Comparison of ENCODE assay signal across 9 cellular contexts in genomic region chr6:105452924-105453756, GRCh38. TPM values are rescaled to one million over a fixed set of nuclear protein-coding genes. Genes with fewer than 3 reads are reported as not detected.
A peak's percentile ranks its signal among the peaks of the same experiment; 100 is the strongest.
DNase-seq lines count a peak whose midpoint lies in the region.
"Had no signal": no experiment of that assay in that cellular context is flagged by ENCODE, and none has a peak within 500 bp of the region (broad histone marks: within the 10 kb centered on the region; RNA-seq: fewer than 3 reads in every experiment).

No MANE protein-coding gene starts in this region.

- no peak overlapping the region for H3K27ac Mint-ChIP-seq in activated CD4-positive, alpha-beta T cell treated with anti-CD3 and anti-CD28 coated beads, Interleukin-2, amount 10 ng/mL, durations not matched to agents 7 days and 5 days

- H3K27me3 Mint-ChIP-seq in activated CD4-positive, alpha-beta T cell treated with anti-CD3 and anti-CD28 coated beads, Interleukin-2, amount 10 ng/mL, durations not matched to agents 7 days and 5 days, result peaks cover 9% of the 10 kb centered on the region

- H3K36me3 Mint-ChIP-seq in activated CD4-positive, alpha-beta T cell treated with anti-CD3 and anti-CD28 coated beads, Interleukin-2, amount 10 ng/mL, durations not matched to agents 7 days and 5 days (ENCODE audit: low read depth), result no peaks in the 10 kb centered on the region

- peak; percentile 14 to 21 for DNase-seq in activated CD4-positive, alpha-beta T cell treated with anti-CD3 and anti-CD28 coated beads for 4 hours
- DNase-seq in activated CD4-positive, alpha-beta T cell treated with anti-CD3 and anti-CD28 coated beads, Interleukin-2, amount 10 ng/mL, durations not matched to agents 7 days and 5 days, result no peak
- peak; percentile 8 for DNase-seq in KG1 (lab: John Stamatoyannopoulos, UW)
- DNase-seq in activated gamma-delta T cell treated with anti-CD3 and anti-CD28 coated beads, Interleukin-2, amount 50 U/mL, for 16 hours (ENCODE audit: low read depth), result peak; percentile 43
- DNase-seq in stimulated activated CD4-positive, alpha-beta T cell treated with anti-CD3 and anti-CD28 coated beads, Interleukin-1b, Interleukin-23, amount 100 ng/mL, for 4 hours (ENCODE audit: low read depth in 2 of 2), result peak; percentile 4 to 13
- DNase-seq in NCI-H1092 treated with DMSO at 0.1 percent for 48 hours (lab: John Stamatoyannopoulos, UW), result no peak
- DNase-seq in NCI-H1417 (lab: John Stamatoyannopoulos, UW), result no peak
- DNase-seq in NCI-H1105 treated with DMSO at 0.1 percent for 48 hours (lab: John Stamatoyannopoulos, UW), result no peak
- DNase-seq: heart left ventricle had no signal

- H3K9me3 Mint-ChIP-seq in activated CD4-positive, alpha-beta T cell treated with anti-CD3 and anti-CD28 coated beads, Interleukin-2, amount 10 ng/mL, durations not matched to agents 7 days and 5 days, result no peaks in the 10 kb centered on the region

- no peak overlapping the region for H3K4me3 Mint-ChIP-seq in activated CD4-positive, alpha-beta T cell treated with anti-CD3 and anti-CD28 coated beads, Interleukin-2, amount 10 ng/mL, durations not matched to agents 7 days and 5 days

- POLR2A ChIA-PET in activated CD4-positive, alpha-beta T cell treated with anti-CD3 and anti-CD28 coated beads, Interleukin-2, amount 10 ng/mL, durations not matched to agents 7 days and 5 days (lab: Charles Lee), result interaction anchor here (0.6 kb wide), 1 partner anchor 15 kb away, joined by 3 read pairs; no protein-coding TSS in a partner anchor

- CTCF ChIA-PET in activated CD4-positive, alpha-beta T cell treated with anti-CD3 and anti-CD28 coated beads, Interleukin-2, amount 10 ng/mL, durations not matched to agents 7 days and 5 days (lab: Charles Lee), result interaction anchor here (1.6 kb wide), 1 partner anchor 11 kb away, joined by 6 read pairs; no protein-coding TSS in a partner anchor

- peaks cover 10% of the 10 kb centered on the region for H3K4me1 Mint-ChIP-seq in activated CD4-positive, alpha-beta T cell treated with anti-CD3 and anti-CD28 coated beads, Interleukin-2, amount 10 ng/mL, durations not matched to agents 7 days and 5 days

RNA-seq across cellular contexts. Expression of gene PREP, which starts 50.3 kb away (rescaled TPM):
- 10 to 100 TPM; 42.1 to 47.0 TPM for total RNA-seq in activated CD4-positive, alpha-beta T cell treated with anti-CD3 and anti-CD28 coated beads, Interleukin-2, amount 10 ng/mL, durations not matched to agents 7 days and 5 days

Comparison
In these comparisons a context has a peak if more than half of its experiments do, and no peak if none do; other contexts are left out.
1. DNase-seq: peak in activated CD4-positive, alpha-beta T cell treated with anti-CD3 and anti-CD28 coated beads for 4 hours (2 of 2), KG1 (single experiment), activated gamma-delta T cell treated with anti-CD3 and anti-CD28 coated beads, Interleukin-2, amount 50 U/mL, for 16 hours (single experiment) and stimulated activated CD4-positive, alpha-beta T cell treated with anti-CD3 and anti-CD28 coated beads, Interleukin-1b, Interleukin-23, amount 100 ng/mL, for 4 hours (2 of 2); none in activated CD4-positive, alpha-beta T cell treated with anti-CD3 and anti-CD28 coated beads, Interleukin-2, amount 10 ng/mL, durations not matched to agents 7 days and 5 days (single experiment), NCI-H1092 treated with DMSO at 0.1 percent for 48 hours (single experiment), NCI-H1417 (0 of 3) and NCI-H1105 treated with DMSO at 0.1 percent for 48 hours (single experiment).